In genomic region chr10:5557799-5558771, GRCh38 we compare ENCODE assay signal across 27 cellular contexts. TPM values are rescaled to one million over a fixed set of nuclear protein-coding genes. Genes with fewer than 3 reads are reported as not detected.
DNase-seq lines count a peak whose midpoint lies in the region; ATAC-seq and TF ChIP-seq lines count a peak whose summit lies in the region.
"Had no signal": no experiment of that assay in that cellular context is flagged by ENCODE, and none has a peak within 500 bp of the region (broad histone marks: within the 10 kb centered on the region; RNA-seq: fewer than 3 reads in every experiment).

No MANE protein-coding gene starts in this region.

- H3K4me1 ChIP-seq in ovary (ENCODE audit: insufficient read depth) (peaks cover 18% of the 10 kb centered on the region), uterus (no peaks in the 10 kb centered on the region)
- H3K4me1 ChIP-seq: HAP-1 had no signal

- WGBS in ovary, 3 donors = 91 to 93% (median 93%) methylated on average over 31 of the region's 31 CpGs

- TF ChIP-seq CTCF in glutamatergic neuron (IDR thresholded peaks at IDR 0.05; ENCODE audit: partially characterized antibody, unreplicated experiment) (no peak), ovary (IDR thresholded peaks at IDR 0.05) (no peak), uterus (IDR thresholded peaks at IDR 0.05) (no peak)

- peak; percentile 4 for DNase-seq in activated CD4-positive, alpha-beta memory T cell treated with anti-CD3 and anti-CD28 coated beads for 36 hours
- no peak for DNase-seq in activated CD4-positive, alpha-beta memory T cell treated with anti-CD3 and anti-CD28 coated beads, Interleukin-2, amount 10 ng/mL, durations not matched to agents 7 days and 5 days
- DNase-seq in glutamatergic neuron (peak; percentile 20), ovary (peak in 4 of 5 donors; percentile 8 to 34 (median 20)), uterus (peak; percentile 12 to 16), kidney glomerular epithelial cell (lab: John Stamatoyannopoulos, UW) (no peak), germinal center (ENCODE audit: low spot score) (no peak)
- DNase-seq: activated effector memory CD4-positive, alpha-beta T cell treated with anti-CD3 and anti-CD28 coated beads, Interleukin-2, amount 50 U/mL, for 16 hours; dermis blood vessel endothelial cell; GF-D8; left ventricle myocardium superior; NCI-H1417 treated with DMSO at 0.1 percent for 48 hours; NCI-H2107; NCI-H510A treated with DMSO at 0.1 percent for 48 hours; T-helper 2 cell had no signal

- no peak overlapping the region for H3K4me3 Mint-ChIP-seq in activated CD4-positive, alpha-beta memory T cell treated with anti-CD3 and anti-CD28 coated beads for 36 hours
- no peak overlapping the region for H3K4me3 Mint-ChIP-seq in activated CD4-positive, alpha-beta memory T cell treated with anti-CD3 and anti-CD28 coated beads, Interleukin-2, amount 10 ng/mL, durations not matched to agents 7 days and 5 days
- H3K4me3 Mint-ChIP-seq in glutamatergic neuron (ENCODE audit: unreplicated experiment) = no peak overlapping the region

- H3K4me1 Mint-ChIP-seq in activated CD4-positive, alpha-beta memory T cell treated with anti-CD3 and anti-CD28 coated beads for 36 hours (ENCODE audit: low read depth) = peaks cover 6% of the 10 kb centered on the region
- H3K4me1 Mint-ChIP-seq in activated CD4-positive, alpha-beta memory T cell treated with anti-CD3 and anti-CD28 coated beads, Interleukin-2, amount 10 ng/mL, durations not matched to agents 7 days and 5 days = peaks cover 2% of the 10 kb centered on the region
- peaks cover 5% of the 10 kb centered on the region for H3K4me1 Mint-ChIP-seq in glutamatergic neuron (ENCODE audit: low read depth, unreplicated experiment)

- no peak overlapping the region for H3K27ac ChIP-seq in ovary
- no peak overlapping the region for H3K27ac ChIP-seq in uterus
- H3K27ac ChIP-seq: 22Rv1 had no signal

- H3K27me3 Mint-ChIP-seq in activated CD4-positive, alpha-beta memory T cell treated with anti-CD3 and anti-CD28 coated beads for 36 hours = no peaks in the 10 kb centered on the region
- H3K27me3 Mint-ChIP-seq in activated CD4-positive, alpha-beta memory T cell treated with anti-CD3 and anti-CD28 coated beads, Interleukin-2, amount 10 ng/mL, durations not matched to agents 7 days and 5 days = peaks cover 20% of the 10 kb centered on the region
- H3K27me3 Mint-ChIP-seq in glutamatergic neuron (ENCODE audit: unreplicated experiment) = peaks cover 2% of the 10 kb centered on the region

- intact Hi-C loops in activated CD4-positive, alpha-beta memory T cell treated with anti-CD3 and anti-CD28 coated beads for 36 hours (cut with micrococcal nuclease) = loop anchor here (10.0 kb wide), 1 partner anchor 263 kb away; no protein-coding TSS in a partner anchor
- intact Hi-C loops in ovary (cut with DNase I) = no loop called here
- intact Hi-C loops in uterus (cut with DNase I; ENCODE audit: low total_unique reads) = no loop called here

- TF ChIP-seq EP300 in ovary (IDR thresholded peaks at IDR 0.05) = no peak

- H3K27ac Mint-ChIP-seq in activated CD4-positive, alpha-beta memory T cell treated with anti-CD3 and anti-CD28 coated beads for 36 hours = no peak overlapping the region
- no peak overlapping the region for H3K27ac Mint-ChIP-seq in activated CD4-positive, alpha-beta memory T cell treated with anti-CD3 and anti-CD28 coated beads, Interleukin-2, amount 10 ng/mL, durations not matched to agents 7 days and 5 days
- H3K27ac Mint-ChIP-seq in glutamatergic neuron (ENCODE audit: unreplicated experiment) = no peak overlapping the region

- CTCF ChIA-PET in activated CD4-positive, alpha-beta memory T cell treated with anti-CD3 and anti-CD28 coated beads for 36 hours (lab: Charles Lee) = no interaction called here
- CTCF ChIA-PET in activated CD4-positive, alpha-beta memory T cell treated with anti-CD3 and anti-CD28 coated beads, Interleukin-2, amount 10 ng/mL, durations not matched to agents 7 days and 5 days (lab: Charles Lee) = no interaction called here

- no peaks in the 10 kb centered on the region for H3K36me3 ChIP-seq in ovary
- H3K36me3 ChIP-seq in uterus = no peaks in the 10 kb centered on the region
- H3K36me3 ChIP-seq: HAP-1, heart left ventricle had no signal

- no peaks in the 10 kb centered on the region for H3K36me3 Mint-ChIP-seq in activated CD4-positive, alpha-beta memory T cell treated with anti-CD3 and anti-CD28 coated beads for 36 hours
- no peaks in the 10 kb centered on the region for H3K36me3 Mint-ChIP-seq in activated CD4-positive, alpha-beta memory T cell treated with anti-CD3 and anti-CD28 coated beads, Interleukin-2, amount 10 ng/mL, durations not matched to agents 7 days and 5 days (ENCODE audit: low read depth)
- no peaks in the 10 kb centered on the region for H3K36me3 Mint-ChIP-seq in glutamatergic neuron (ENCODE audit: unreplicated experiment)

- H3K27me3 ChIP-seq in ovary (no peaks in the 10 kb centered on the region), uterus (no peaks in the 10 kb centered on the region)
- H3K27me3 ChIP-seq: heart left ventricle had no signal

- TF ChIP-seq POLR2A in ovary (IDR thresholded peaks at IDR 0.05) (no peak), uterus (IDR thresholded peaks at IDR 0.05) (no peak)

- H3K4me3 ChIP-seq in ovary = no peak overlapping the region
- no peak overlapping the region for H3K4me3 ChIP-seq in uterus
- H3K4me3 ChIP-seq: HAP-1, heart left ventricle, smooth muscle cell had no signal

- POLR2A ChIA-PET in activated CD4-positive, alpha-beta memory T cell treated with anti-CD3 and anti-CD28 coated beads for 36 hours (lab: Charles Lee) = no interaction called here
- POLR2A ChIA-PET in activated CD4-positive, alpha-beta memory T cell treated with anti-CD3 and anti-CD28 coated beads, Interleukin-2, amount 10 ng/mL, durations not matched to agents 7 days and 5 days (lab: Charles Lee) = interaction anchor here (2.0 kb wide), 1 partner anchor 9 kb away, joined by 5 read pairs; no protein-coding TSS in a partner anchor

- no peaks in the 10 kb centered on the region for H3K9me3 Mint-ChIP-seq in activated CD4-positive, alpha-beta memory T cell treated with anti-CD3 and anti-CD28 coated beads for 36 hours
- no peaks in the 10 kb centered on the region for H3K9me3 Mint-ChIP-seq in activated CD4-positive, alpha-beta memory T cell treated with anti-CD3 and anti-CD28 coated beads, Interleukin-2, amount 10 ng/mL, durations not matched to agents 7 days and 5 days
- peaks cover 3% of the 10 kb centered on the region for H3K9me3 Mint-ChIP-seq in glutamatergic neuron (ENCODE audit: unreplicated experiment)

- ATAC-seq in HG02852 (IDR thresholded peaks at IDR 0.05; ENCODE audit: unreplicated experiment) = no peak
- ATAC-seq: heart left ventricle, left ventricle myocardium superior had no signal

- H3K9me3 ChIP-seq in ovary = no peaks in the 10 kb centered on the region
- no peaks in the 10 kb centered on the region for H3K9me3 ChIP-seq in uterus
- H3K9me3 ChIP-seq: HAP-1, heart left ventricle had no signal

RNA-seq across cellular contexts. Expression of gene CALML3, which starts 33.3 kb away (rescaled TPM):
- total RNA-seq in activated CD4-positive, alpha-beta memory T cell treated with anti-CD3 and anti-CD28 coated beads for 36 hours = not detected
- total RNA-seq in activated CD4-positive, alpha-beta memory T cell treated with anti-CD3 and anti-CD28 coated beads, Interleukin-2, amount 10 ng/mL, durations not matched to agents 7 days and 5 days = not detected
- total RNA-seq in glutamatergic neuron (ENCODE audit: unreplicated experiment) = not detected
- total RNA-seq in ovary = 1 to 10 TPM in 1 of 7 donors, not detected in 6; 1.5 TPM
- under 1 TPM in 1 of 2 donors, not detected in 1; 0.02 TPM for polyA plus RNA-seq in ovary
- total RNA-seq in uterus = not detected
- total RNA-seq: dermis blood vessel endothelial cell, endothelial cell of umbilical vein, heart left ventricle, left ventricle myocardium superior, mucosa of gallbladder, pulmonary artery endothelial cell, RPMI7951, SK-MEL-5 had no signal
- polyA plus RNA-seq: endothelial cell of umbilical vein, neural cell, smooth muscle cell had no signal

RNA-seq across cellular contexts. Expression of gene CALML5, which starts 58.7 kb away (rescaled TPM):
- total RNA-seq in activated CD4-positive, alpha-beta memory T cell treated with anti-CD3 and anti-CD28 coated beads for 36 hours = not detected
- not detected for total RNA-seq in activated CD4-positive, alpha-beta memory T cell treated with anti-CD3 and anti-CD28 coated beads, Interleukin-2, amount 10 ng/mL, durations not matched to agents 7 days and 5 days
- total RNA-seq in glutamatergic neuron (ENCODE audit: unreplicated experiment) (not detected), ovary (1 to 10 TPM in 1 of 7 donors, not detected in 6; 1.7 TPM), uterus (not detected)
- not detected for polyA plus RNA-seq in ovary
- total RNA-seq: dermis blood vessel endothelial cell, endothelial cell of umbilical vein, heart left ventricle, left ventricle myocardium superior, MCF 10A, mucosa of gallbladder, pulmonary artery endothelial cell, RPMI7951, SK-MEL-5 had no signal
- polyA plus RNA-seq: endothelial cell of umbilical vein, heart left ventricle, neural cell had no signal

Comparison
In these comparisons a context has a peak if more than half of its experiments do, and no peak if none do; other contexts are left out.
1. DNase-seq: peak in activated CD4-positive, alpha-beta memory T cell treated with anti-CD3 and anti-CD28 coated beads for 36 hours (single experiment), glutamatergic neuron (single experiment), ovary (4 of 5) and uterus (2 of 2); none in activated CD4-positive, alpha-beta memory T cell treated with anti-CD3 and anti-CD28 coated beads, Interleukin-2, amount 10 ng/mL, durations not matched to agents 7 days and 5 days (single experiment), kidney glomerular epithelial cell (single experiment) and germinal center (single experiment).